ENCODE assay signal across 13 cellular contexts in the genomic region with DNA sequence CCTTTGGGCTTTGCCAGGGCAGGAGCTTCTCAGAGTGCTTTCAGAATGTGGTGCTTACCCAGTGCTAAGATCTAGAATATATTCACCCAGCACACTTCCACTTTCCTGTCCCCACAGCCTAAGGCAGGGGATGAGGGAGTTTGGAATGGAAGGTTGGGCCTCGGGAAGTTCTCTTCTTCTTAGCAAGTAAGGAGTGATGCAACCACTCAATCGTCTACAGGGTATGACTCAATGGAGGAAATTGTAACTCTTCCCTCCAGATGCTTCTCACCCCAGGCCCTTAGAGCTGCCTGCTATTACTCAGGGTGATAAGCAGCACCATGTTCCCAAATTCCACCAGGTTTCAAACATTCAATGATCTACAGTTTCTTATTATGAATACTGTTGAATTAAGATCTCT. TPM values are rescaled to one million over a fixed set of nuclear protein-coding genes. Genes with fewer than 3 reads are reported as not detected.
DNase-seq lines count a peak whose midpoint lies in the region; ATAC-seq and TF ChIP-seq lines count a peak whose summit lies in the region.
"Had no signal": no experiment of that assay in that cellular context is flagged by ENCODE, and none has a peak within 500 bp of the region (broad histone marks: within the 10 kb centered on the region; RNA-seq: fewer than 3 reads in every experiment).

No MANE protein-coding gene starts in this region.

- no peak overlapping the region for H3K27ac ChIP-seq in fibroblast of lung (ENCODE audit: insufficient read depth, low read length)
- H3K27ac ChIP-seq: dorsolateral prefrontal cortex had no signal

- no peaks in the 10 kb centered on the region for H3K79me2 ChIP-seq in fibroblast of lung (ENCODE audit: control insufficient read depth, insufficient read depth, low read length)

- H4K20me1 ChIP-seq in fibroblast of lung (ENCODE audit: control insufficient read depth, extremely low read depth, insufficient read depth, low read length): no peaks in the 10 kb centered on the region

- no peak for ATAC-seq in HG02623 (IDR thresholded peaks at IDR 0.05; ENCODE audit: unreplicated experiment)
- ATAC-seq: mucosa of descending colon; stimulated activated naive CD8-positive, alpha-beta T cell treated with anti-CD3 and anti-CD28 coated beads, Interleukin-15, amount 100 ng/mL, for 72 hours had no signal

- no peak overlapping the region for H2AFZ ChIP-seq in fibroblast of lung (ENCODE audit: low read length)

- no peaks in the 10 kb centered on the region for H3K36me3 ChIP-seq in fibroblast of lung (ENCODE audit: control insufficient read depth, insufficient read depth, low read length)
- no peaks in the 10 kb centered on the region for H3K36me3 ChIP-seq in H7 (replicated peaks; ENCODE audit: control insufficient read depth, insufficient read depth, low read length)

- TF ChIP-seq CTCF in fibroblast of lung (conservative IDR thresholded peaks at IDR 0.05 in 1 of 2, IDR thresholded peaks at IDR 0.05 in 1 of 2; ENCODE audit: low read depth in 1 of 2, low read length in 2 of 2): no peak

- no peaks in the 10 kb centered on the region for H3K4me1 ChIP-seq in fibroblast of lung (ENCODE audit: control insufficient read depth, extremely low read depth, insufficient read depth, low read length)

- H3K9ac ChIP-seq in fibroblast of lung (ENCODE audit: insufficient read depth, low read length): no peak overlapping the region

- H3K27me3 ChIP-seq in fibroblast of lung (ENCODE audit: control insufficient read depth, insufficient read depth, low read length) (no peaks in the 10 kb centered on the region), H7 (ENCODE audit: control insufficient read depth, insufficient read depth, low read length) (no peaks in the 10 kb centered on the region)

- DNase-seq in HCEC 1CT (peak; percentile 84), RKO (ENCODE audit: low spot score) (peak; percentile 58), fibroblast of lung (ENCODE audit: low read depth in 2 of 2) (peak; percentile 49 to 91), stromal cell of bone marrow (ENCODE audit: low read depth) (peak; percentile 13), H7 (no peak), cerebellar nuclear complex (lab: John Stamatoyannopoulos, UW) (no peak)
- DNase-seq: activated naive CD4-positive, alpha-beta T cell treated with Interleukin-2 at 50 U/mL for 16 hours; dorsolateral prefrontal cortex; mucosa of descending colon; NCI-H1694; stimulated activated CD4-positive, alpha-beta T cell treated with anti-CD3 and anti-CD28 coated beads, Interleukin-4, amount 100 ng/mL, for 4 hours; stimulated activated naive CD8-positive, alpha-beta T cell treated with anti-CD3 and anti-CD28 coated beads, Interleukin-15, amount 100 ng/mL, for 72 hours had no signal

- no peak overlapping the region for H3K4me2 ChIP-seq in fibroblast of lung (ENCODE audit: extremely low read depth, insufficient read depth, low read length)

- H3K4me3 ChIP-seq in fibroblast of lung (replicated peaks in 1 of 4; ENCODE audit: control extremely low read depth in 1 of 4, insufficient read depth in 1 of 4, low read depth in 3 of 4, low read length in 4 of 4) (no peak overlapping the region), H7 (ENCODE audit: insufficient read depth, low read depth, low read length) (no peak overlapping the region)
- H3K4me3 ChIP-seq: dorsolateral prefrontal cortex, mucosa of descending colon had no signal

- H3K9me3 ChIP-seq in fibroblast of lung (ENCODE audit: control insufficient read depth, insufficient read depth, low read depth, low read length): no peaks in the 10 kb centered on the region
- H3K9me3 ChIP-seq: mucosa of descending colon had no signal

RNA-seq across cellular contexts. Expression of a gene that starts 30.8 kb away (rescaled TPM):
- 25.1 and 25.2 TPM in 2 replicates for total RNA-seq in fibroblast of lung
- polyA plus RNA-seq in fibroblast of lung: 14.1 and 15.5 TPM in 2 replicates
- 13.2 and 14.5 TPM in 2 replicates for polyA plus RNA-seq in fibroblast of lung (2012)
- 1.3 TPM in 2 replicates for polyA minus RNA-seq in fibroblast of lung (ENCODE audit: low replicate concordance)
- 17.8 and 24.5 TPM in 2 replicates for total RNA-seq in H7 (2014; rRNA removed; shearing (Covaris generic))

RNA-seq across cellular contexts. Expression of a gene that starts 46.6 kb away (rescaled TPM):
- under 0.01 and 0.17 TPM in 2 replicates for total RNA-seq in fibroblast of lung
- 0.17 and 0.18 TPM in 2 replicates for polyA plus RNA-seq in fibroblast of lung
- polyA plus RNA-seq in fibroblast of lung (2012): 0.21 TPM in 1 of 2 replicates, not detected in the other
- not detected in 2 replicates for polyA minus RNA-seq in fibroblast of lung (ENCODE audit: low replicate concordance)
- total RNA-seq in H7 (2014; rRNA removed; shearing (Covaris generic)): 1.00 and 2.3 TPM in 2 replicates

Comparison
In these comparisons a context has a peak if more than half of its experiments do, and no peak if none do; other contexts are left out.
1. DNase-seq: peak in HCEC 1CT (single experiment), RKO (single experiment), fibroblast of lung (2 of 2) and stromal cell of bone marrow (single experiment); none in H7 (single experiment) and cerebellar nuclear complex (0 of 2).